In genomic region chr12:3263939-3264699, GRCh38 we compare ENCODE assay signal across 33 cellular contexts.
DNase-seq lines count a peak whose midpoint lies in the region; ATAC-seq, FAIRE-seq and TF ChIP-seq lines count a peak whose summit lies in the region.
"Had no signal": no experiment of that assay in that cellular context is flagged by ENCODE, and none has a peak within 500 bp of the region (broad histone marks: within the 10 kb centered on the region; RNA-seq: fewer than 3 reads in every experiment).

No MANE protein-coding gene starts in this region.

- no peak for TF ChIP-seq CTCF in lower leg skin (IDR thresholded peaks at IDR 0.05)
- TF ChIP-seq CTCF in psoas muscle (IDR thresholded peaks at IDR 0.05), result no peak
- TF ChIP-seq CTCF in PC-9 (conservative IDR thresholded peaks at IDR 0.05), result no peak

- no peak overlapping the region for H2AFZ ChIP-seq in PC-9

- no peak for FAIRE-seq in RCC 7860 (lab: Jason Lieb, UNC)
- FAIRE-seq: A204.1, D721Med, keratinocyte had no signal

- TF ChIP-seq POLR2A in lower leg skin (IDR thresholded peaks at IDR 0.05), result no peak

- ATAC-seq in Right ventricle myocardium inferior (peak; percentile 78), left ventricle myocardium superior (peak; percentile 80), psoas muscle (no peak)
- ATAC-seq: activated T-cell treated with anti-CD3 and anti-CD28 coated beads, Interleukin-2, amount 50 U/mL, for 72 hours; natural killer cell treated with Interleukin-12 subunit alpha and Interleukin-12 subunit beta and Interleukin-15 and Interleukin-18, amount 100 ng/mL, for 72 hours; Panc1; stimulated activated naive CD8-positive, alpha-beta T cell treated with anti-CD3 and anti-CD28 coated beads, Interleukin-15, Interleukin-2, amounts not matched to agents 100 U/mL and 50 U/mL, for 24 hours; T-cell had no signal

- H3K36me3 ChIP-seq in psoas muscle (ENCODE audit: insufficient read depth in 1 of 2, low read depth in 1 of 2) (no peaks in the 10 kb centered on the region), PC-9 (ENCODE audit: low read depth) (no peaks in the 10 kb centered on the region)
- H3K36me3 ChIP-seq: ascending aorta, ovary, thoracic aorta had no signal

- no peaks in the 10 kb centered on the region for H3K9me2 ChIP-seq in PC-9 (ENCODE audit: insufficient read depth)

- no peak overlapping the region for H3K4me2 ChIP-seq in PC-9

- 80 to 90% methylated on average over 28 of the region's 28 CpGs for WGBS in lower leg skin, 2 donors
- 78 to 84% (median 80%) methylated on average over 28 of the region's 28 CpGs for WGBS in psoas muscle, 3 donors

- intact Hi-C loops in Right ventricle myocardium inferior (cut with DNase I), result no loop called here
- intact Hi-C loops in cardiac septum (cut with DNase I), result no loop called here
- intact Hi-C loops in left ventricle myocardium superior (cut with micrococcal nuclease), result no loop called here
- intact Hi-C loops in lower leg skin (cut with DNase I; ENCODE audit: low total_unique reads), result no loop called here
- intact Hi-C loops in psoas muscle (cut with DNase I), result no loop called here
- intact Hi-C loops in PC-9 (cut with micrococcal nuclease; ENCODE audit: unreplicated experiment), result no loop called here

- H3K79me2 ChIP-seq in PC-9 (ENCODE audit: low read depth), result no peaks in the 10 kb centered on the region

- H3K27me3 ChIP-seq in psoas muscle (ENCODE audit: insufficient read depth in 3 of 3, low read length in 2 of 3) (no peaks in the 10 kb centered on the region), PC-9 (ENCODE audit: insufficient read depth, low read depth) (peaks cover 15% of the 10 kb centered on the region)
- H3K27me3 ChIP-seq: ascending aorta, ovary, SJCRH30 had no signal

- DNase-seq in Right ventricle myocardium inferior (ENCODE audit: missing footprints) (no peak), cardiac septum (ENCODE audit: low spot score) (no peak), cerebellar cortex (ENCODE audit: low spot score) (peak; percentile 62), left ventricle myocardium superior (peak; percentile 71), lower leg skin (ENCODE audit: low spot score in 2 of 2) (no peak), psoas muscle (no peak), RCC 7860 (ENCODE audit: low spot score) (no peak), PC-9 (no peak)
- DNase-seq: activated CD4-positive, alpha-beta T cell treated with anti-CD3 and anti-CD28 coated beads, Interleukin-2, amount 50 U/mL, for 4 hours; activated CD4-positive, CD25-positive, alpha-beta regulatory T cell; activated T-cell treated with anti-CD3 and anti-CD28 coated beads, Interleukin-2, amount 50 U/mL, for 72 hours; CD4-positive, alpha-beta memory T cell; foreskin fibroblast; HCEC 1CT; head of caudate nucleus; Karpas-422; mammary epithelial cell; NCI-H1417; NCI-H2081; NCI-H226; NCI-H526 treated with DMSO at 0.1 percent for 48 hours; ovary; SJCRH30; stimulated activated CD4-positive, alpha-beta T cell treated with anti-CD3 and anti-CD28 coated beads, Interleukin-1b, Interleukin-23, amount 100 ng/mL, for 48 hours; stimulated activated naive CD8-positive, alpha-beta T cell treated with anti-CD3 and anti-CD28 coated beads, Interleukin-15, Interleukin-2, amounts not matched to agents 100 U/mL and 50 U/mL, for 24 hours; T-cell had no signal

- no peaks in the 10 kb centered on the region for H3F3A ChIP-seq in PC-9 (ENCODE audit: insufficient read depth, low read depth)

- peaks cover 5% of the 10 kb centered on the region for H3K4me1 ChIP-seq in psoas muscle
- H3K4me1 ChIP-seq in PC-9 (replicated peaks; ENCODE audit: insufficient read depth), result no peaks in the 10 kb centered on the region
- H3K4me1 ChIP-seq: SJCRH30 had no signal

- no peaks in the 10 kb centered on the region; the same call in 1 of the 2 replicates for H4K20me1 ChIP-seq in PC-9 (ENCODE audit: insufficient read depth)

- no peaks in the 10 kb centered on the region for H3K9me3 ChIP-seq in psoas muscle
- H3K9me3 ChIP-seq in PC-9 (ENCODE audit: insufficient read depth, low read depth), result no peaks in the 10 kb centered on the region
- H3K9me3 ChIP-seq: ascending aorta, ovary, SJCRH30, thoracic aorta had no signal

- H3K4me3 ChIP-seq in lower leg skin (ENCODE audit: low read depth, poor library complexity, severe bottlenecking), result no peak overlapping the region
- H3K4me3 ChIP-seq in psoas muscle, result no peak overlapping the region
- H3K4me3 ChIP-seq in PC-9, result no peak overlapping the region
- H3K4me3 ChIP-seq: ascending aorta, ovary, SJCRH30, thoracic aorta had no signal

- H3K27ac ChIP-seq in psoas muscle (no peak overlapping the region), PC-9 (no peak overlapping the region)
- H3K27ac ChIP-seq: ascending aorta, ovary, SJCRH30, thoracic aorta had no signal

- POLR2A ChIA-PET in PC-9 (lab: Charles Lee; ENCODE audit: unreplicated experiment), result no interaction called here

- CTCF ChIA-PET in PC-9 (lab: Charles Lee), result no interaction called here

- BruUV-seq in PC-9 (replicated peaks; lab: Mats Ljungman, UMichigan), result no TSS peak

Comparison
In these comparisons a context has a peak if more than half of its experiments do, and no peak if none do; other contexts are left out.
1. DNase-seq: peak in cerebellar cortex (single experiment) and left ventricle myocardium superior (single experiment); none in Right ventricle myocardium inferior (single experiment), cardiac septum (single experiment), lower leg skin (0 of 2), psoas muscle (0 of 2), RCC 7860 (single experiment) and PC-9 (0 of 2).
2. ATAC-seq: peak in Right ventricle myocardium inferior (single experiment) and left ventricle myocardium superior (single experiment); none in psoas muscle (0 of 4).